ENCODE assay signal across 8 cellular contexts in the genomic region with DNA sequence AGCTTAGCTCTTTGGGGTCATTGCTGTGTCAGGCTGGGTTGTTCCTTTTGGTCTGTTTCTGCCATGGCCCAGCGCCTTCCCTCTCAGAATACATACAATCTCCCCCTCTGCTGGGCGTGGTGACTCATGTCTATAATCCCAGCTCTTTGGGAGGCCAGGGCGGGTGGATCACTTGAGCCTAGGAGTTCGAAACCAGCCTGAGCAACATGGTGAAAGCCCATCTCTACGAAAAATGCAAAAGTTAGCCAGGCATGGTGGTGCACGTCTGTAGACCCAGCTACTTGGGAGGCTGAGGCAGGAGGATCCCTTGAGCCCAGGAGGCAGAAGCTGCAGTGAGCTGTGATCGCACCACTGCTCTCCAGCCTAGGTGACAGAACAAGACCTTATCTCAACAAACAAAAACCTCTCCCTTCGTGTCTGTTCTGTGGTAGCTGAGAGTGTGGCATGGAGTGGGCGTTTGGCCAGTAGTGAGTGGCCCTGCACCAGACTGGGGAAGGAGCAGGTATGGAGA.
DNase-seq lines count a peak whose midpoint lies in the region; ATAC-seq and TF ChIP-seq lines count a peak whose summit lies in the region.

No MANE protein-coding gene starts in this region.

- POLR2A ChIA-PET in HEK293 (lab: Yijun Ruan, JAX): interaction anchor here (0.6 to 1.8 kb wide), 3 partner anchors 42 to 232 kb away, joined by 3 to 6 read pairs (median 5); a partner anchor contains a TSS

- ATAC-seq in HG03521 (IDR thresholded peaks at IDR 0.05; ENCODE audit: unreplicated experiment) (no peak), HG03025 (IDR thresholded peaks at IDR 0.05; ENCODE audit: low FRiP score, unreplicated experiment) (no peak), HG02970 (IDR thresholded peaks at IDR 0.05; ENCODE audit: low FRiP score, unreplicated experiment) (no peak)

- H3K4me3 ChIP-seq in HEK293 (ENCODE audit: low read depth, low read length) (no peak overlapping the region), muscle layer of duodenum (ENCODE audit: low read depth in 1 of 2, low read length in 2 of 2) (no peak overlapping the region)

- H3K27me3 ChIP-seq in muscle layer of duodenum (ENCODE audit: low read depth, low read length): no peaks in the 10 kb centered on the region

- peak; percentile 33 for DNase-seq in ELR (ENCODE audit: low read depth)
- DNase-seq in activated CD4-positive, alpha-beta T cell treated with anti-CD3 and anti-CD28 coated beads, Interleukin-2, amount 50 U/mL, for 48 hours: peak; percentile 15 to 20
- no peak for DNase-seq in NCI-H226

- H3K27ac ChIP-seq in HEK293 (ENCODE audit: extremely low read depth, low read depth, low read length): no peak overlapping the region
- peak overlapping the region; percentile 29 for H3K27ac ChIP-seq in muscle layer of duodenum (ENCODE audit: low read length)

- H3K36me3 ChIP-seq in HEK293 (ENCODE audit: control insufficient read depth in 2 of 2, insufficient read depth in 1 of 2, low read length in 2 of 2): peaks cover 0 to 56% of the 10 kb centered on the region in 2 experiments; a peak in 1 of 3 replicates
- peaks cover 31 to 61% of the 10 kb centered on the region in 2 donors for H3K36me3 ChIP-seq in muscle layer of duodenum (ENCODE audit: control insufficient read depth in 1 of 2, insufficient read depth in 2 of 2, low read length in 2 of 2)

- no peaks in the 10 kb centered on the region for H3K9me3 ChIP-seq in HEK293 (ENCODE audit: control insufficient read depth, insufficient read depth, low read depth, low read length)
- H3K9me3 ChIP-seq in muscle layer of duodenum (ENCODE audit: control insufficient read depth in 1 of 2, low read length in 2 of 2): no peaks in the 10 kb centered on the region

- CTCF ChIA-PET in HEK293 (lab: Yijun Ruan, JAX): interaction anchor here (0.6 to 2.2 kb wide), 35 partner anchors 8 to 264 kb away, joined by 3 to 15 read pairs (median 4); a partner anchor contains a TSS

- H3K4me1 ChIP-seq in HEK293 (ENCODE audit: control insufficient read depth, insufficient read depth, low read length) (no peaks in the 10 kb centered on the region), muscle layer of duodenum (ENCODE audit: control insufficient read depth in 1 of 2, insufficient read depth in 2 of 2, low read length in 2 of 2) (no peaks in the 10 kb centered on the region)

- TF ChIP-seq CTCF in HEK293 (tag by site-specific recombination; IDR thresholded peaks at IDR 0.05): no peak

TF ChIP-seq in HEK293, 187 proteins besides CTCF, POLR2A, EP300 and RAD21:
- TF ChIP-seq GLIS1 (tag by site-specific recombination; IDR thresholded peaks at IDR 0.05) (0 out of 2 replicates have a peak, but pooled peaks have one; percentile 32), KLF16 (tag by site-specific recombination; IDR thresholded peaks at IDR 0.05) (no peak), ZNF777 (tag by site-specific recombination; IDR thresholded peaks at IDR 0.05; ENCODE audit: borderline replicate concordance) (no peak), ZNF549 (tag by site-specific recombination; IDR thresholded peaks at IDR 0.05) (no peak), ZNF416 (tag by site-specific recombination; IDR thresholded peaks at IDR 0.05) (no peak), ZFP41 (tag by site-specific recombination; IDR thresholded peaks at IDR 0.05; ENCODE audit: borderline replicate concordance) (no peak), ZNF211 (tag by site-specific recombination; IDR thresholded peaks at IDR 0.05; ENCODE audit: low read depth) (no peak), ZNF654 (tag by site-specific recombination; IDR thresholded peaks at IDR 0.05; ENCODE audit: low read depth) (peak; percentile 12; the same call in 1 of the 2 replicates), ZNF544 (tag by site-specific recombination; IDR thresholded peaks at IDR 0.05) (no peak), SETDB1 (IDR thresholded peaks at IDR 0.05; ENCODE audit: insufficient read length, low read length) (no peak)
- TF ChIP-seq, protein P1, sequence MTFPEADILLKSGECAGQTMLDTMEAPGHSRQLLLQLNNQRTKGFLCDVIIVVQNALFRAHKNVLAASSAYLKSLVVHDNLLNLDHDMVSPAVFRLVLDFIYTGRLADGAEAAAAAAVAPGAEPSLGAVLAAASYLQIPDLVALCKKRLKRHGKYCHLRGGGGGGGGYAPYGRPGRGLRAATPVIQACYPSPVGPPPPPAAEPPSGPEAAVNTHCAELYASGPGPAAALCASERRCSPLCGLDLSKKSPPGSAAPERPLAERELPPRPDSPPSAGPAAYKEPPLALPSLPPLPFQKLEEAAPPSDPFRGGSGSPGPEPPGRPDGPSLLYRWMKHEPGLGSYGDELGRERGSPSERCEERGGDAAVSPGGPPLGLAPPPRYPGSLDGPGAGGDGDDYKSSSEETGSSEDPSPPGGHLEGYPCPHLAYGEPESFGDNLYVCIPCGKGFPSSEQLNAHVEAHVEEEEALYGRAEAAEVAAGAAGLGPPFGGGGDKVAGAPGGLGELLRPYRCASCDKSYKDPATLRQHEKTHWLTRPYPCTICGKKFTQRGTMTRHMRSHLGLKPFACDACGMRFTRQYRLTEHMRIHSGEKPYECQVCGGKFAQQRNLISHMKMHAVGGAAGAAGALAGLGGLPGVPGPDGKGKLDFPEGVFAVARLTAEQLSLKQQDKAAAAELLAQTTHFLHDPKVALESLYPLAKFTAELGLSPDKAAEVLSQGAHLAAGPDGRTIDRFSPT (tag by site-specific recombination; IDR thresholded peaks at IDR 0.05): no peak
- TF ChIP-seq, protein P2, sequence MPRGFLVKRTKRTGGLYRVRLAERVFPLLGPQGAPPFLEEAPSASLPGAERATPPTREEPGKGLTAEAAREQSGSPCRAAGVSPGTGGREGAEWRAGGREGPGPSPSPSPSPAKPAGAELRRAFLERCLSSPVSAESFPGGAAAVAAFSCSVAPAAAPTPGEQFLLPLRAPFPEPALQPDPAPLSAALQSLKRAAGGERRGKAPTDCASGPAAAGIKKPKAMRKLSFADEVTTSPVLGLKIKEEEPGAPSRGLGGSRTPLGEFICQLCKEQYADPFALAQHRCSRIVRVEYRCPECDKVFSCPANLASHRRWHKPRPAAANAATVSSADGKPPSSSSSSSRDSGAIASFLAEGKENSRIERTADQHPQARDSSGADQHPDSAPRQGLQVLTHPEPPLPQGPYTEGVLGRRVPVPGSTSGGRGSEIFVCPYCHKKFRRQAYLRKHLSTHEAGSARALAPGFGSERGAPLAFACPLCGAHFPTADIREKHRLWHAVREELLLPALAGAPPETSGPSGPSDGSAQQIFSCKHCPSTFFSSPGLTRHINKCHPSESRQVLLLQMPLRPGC (tag by site-specific recombination; IDR thresholded peaks at IDR 0.05): no peak
- TF ChIP-seq, protein P3, sequence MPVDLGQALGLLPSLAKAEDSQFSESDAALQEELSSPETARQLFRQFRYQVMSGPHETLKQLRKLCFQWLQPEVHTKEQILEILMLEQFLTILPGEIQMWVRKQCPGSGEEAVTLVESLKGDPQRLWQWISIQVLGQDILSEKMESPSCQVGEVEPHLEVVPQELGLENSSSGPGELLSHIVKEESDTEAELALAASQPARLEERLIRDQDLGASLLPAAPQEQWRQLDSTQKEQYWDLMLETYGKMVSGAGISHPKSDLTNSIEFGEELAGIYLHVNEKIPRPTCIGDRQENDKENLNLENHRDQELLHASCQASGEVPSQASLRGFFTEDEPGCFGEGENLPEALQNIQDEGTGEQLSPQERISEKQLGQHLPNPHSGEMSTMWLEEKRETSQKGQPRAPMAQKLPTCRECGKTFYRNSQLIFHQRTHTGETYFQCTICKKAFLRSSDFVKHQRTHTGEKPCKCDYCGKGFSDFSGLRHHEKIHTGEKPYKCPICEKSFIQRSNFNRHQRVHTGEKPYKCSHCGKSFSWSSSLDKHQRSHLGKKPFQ (tag by site-specific recombination; IDR thresholded peaks at IDR 0.05): no peak
